In genomic region chr6:146289816-146290588, GRCh38 we compare ENCODE assay signal across 9 cellular contexts.
A peak's percentile ranks its signal among the peaks of the same experiment; 100 is the strongest.
DNase-seq lines count a peak whose midpoint lies in the region; ATAC-seq, FAIRE-seq and TF ChIP-seq lines count a peak whose summit lies in the region.
"Had no signal": no experiment of that assay in that cellular context is flagged by ENCODE, and none has a peak within 500 bp of the region (broad histone marks: within the 10 kb centered on the region; RNA-seq: fewer than 3 reads in every experiment).

No MANE protein-coding gene starts in this region.

- no peaks in the 10 kb centered on the region for H3K36me3 ChIP-seq in bronchial epithelial cell (ENCODE audit: control insufficient read depth, insufficient read depth, low read length)
- H3K36me3 ChIP-seq: thyroid gland had no signal

- ATAC-seq in HG02588 (IDR thresholded peaks at IDR 0.05; ENCODE audit: unreplicated experiment) (no peak), HG03439 (IDR thresholded peaks at IDR 0.05; ENCODE audit: unreplicated experiment) (no peak)

- no peak overlapping the region for H3K4me3 ChIP-seq in bronchial epithelial cell (ENCODE audit: low read depth, low read length)
- H3K4me3 ChIP-seq: thyroid gland had no signal

- no peak for FAIRE-seq in bronchial epithelial cell (lab: Jason Lieb, UNC)

- TF ChIP-seq CTCF in bronchial epithelial cell (IDR thresholded peaks at IDR 0.05; ENCODE audit: insufficient read depth, low read length, severe bottlenecking), result no peak

- H3K27me3 ChIP-seq in bronchial epithelial cell (ENCODE audit: control insufficient read depth, insufficient read depth, low read length), result no peaks in the 10 kb centered on the region
- H3K27me3 ChIP-seq: thyroid gland had no signal

- DNase-seq in COLO829 (ENCODE audit: low spot score), result peak; percentile 78
- DNase-seq in M059J (ENCODE audit: low read depth), result peak; percentile 89
- DNase-seq in bronchial epithelial cell (ENCODE audit: low read depth), result peak; percentile 88
- peak; percentile 94 to 97 for DNase-seq in lung microvascular endothelial cell (ENCODE audit: low read depth in 2 of 2)
- no peak for DNase-seq in stimulated activated CD4-positive, alpha-beta T cell treated with anti-CD3 and anti-CD28 coated beads, Interleukin-12 subunit alpha, Interleukin-12 subunit beta, amount 100 ng/mL, for 4 hours
- no peak for DNase-seq in putamen (ENCODE audit: low spot score)

Comparison
In these comparisons a context has a peak if more than half of its experiments do, and no peak if none do; other contexts are left out.
1. DNase-seq: peak in COLO829 (single experiment), M059J (single experiment), bronchial epithelial cell (single experiment) and lung microvascular endothelial cell (2 of 2); none in stimulated activated CD4-positive, alpha-beta T cell treated with anti-CD3 and anti-CD28 coated beads, Interleukin-12 subunit alpha, Interleukin-12 subunit beta, amount 100 ng/mL, for 4 hours (single experiment) and putamen (single experiment).